ENCODE assay signal across 15 cellular contexts in genomic region chr1:67689267-67690017, GRCh38. TPM values are rescaled to one million over a fixed set of nuclear protein-coding genes. Genes with fewer than 3 reads are reported as not detected.
A peak's percentile ranks its signal among the peaks of the same experiment; 100 is the strongest.
DNase-seq lines count a peak whose midpoint lies in the region; ATAC-seq and TF ChIP-seq lines count a peak whose summit lies in the region.
"Had no signal": no experiment of that assay in that cellular context is flagged by ENCODE, and none has a peak within 500 bp of the region (broad histone marks: within the 10 kb centered on the region; RNA-seq: fewer than 3 reads in every experiment).

No MANE protein-coding gene starts in this region.

- no peak for TF ChIP-seq RAD21 in SK-N-SH (IDR thresholded peaks at IDR 0.05; ENCODE audit: low read length)

- H3K27me3 ChIP-seq in HL-60 (ENCODE audit: insufficient read depth, poor library complexity, severe bottlenecking): no peaks in the 10 kb centered on the region
- no peaks in the 10 kb centered on the region for H3K27me3 ChIP-seq in SK-N-SH (ENCODE audit: insufficient read depth)
- no peaks in the 10 kb centered on the region for H3K27me3 ChIP-seq in psoas muscle (ENCODE audit: insufficient read depth in 3 of 3, low read length in 2 of 3)
- H3K27me3 ChIP-seq: gastrocnemius medialis, transverse colon had no signal

- no peak overlapping the region for H3K4me3 Mint-ChIP-seq in activated T-helper 1 cell treated with anti-CD3 and anti-CD28 coated beads, Interleukin-12 subunit alpha, Interleukin-12 subunit beta, Interleukin-2, Interleukin-4 antibody, amounts not matched to agents 30 ng/mL and 10 ng/mL and 1 ng/mL, durations not matched to agents 14 hours and 24 hours and 36 hours
- H3K4me3 Mint-ChIP-seq: CD8-positive, alpha-beta T cell; natural killer cell had no signal

- H3K4me2 ChIP-seq in SK-N-SH: peak overlapping the region; percentile 90; the same call in 1 of the 2 replicates

- H3K9me2 ChIP-seq in SK-N-SH: no peaks in the 10 kb centered on the region

- peaks cover 57% of the 10 kb centered on the region for H3F3A ChIP-seq in SK-N-SH (replicated peaks; ENCODE audit: insufficient read depth)

- peaks cover 11% of the 10 kb centered on the region in 2 experiments; a peak in 3 of 4 replicates for H3K4me1 ChIP-seq in SK-N-SH (ENCODE audit: control insufficient read depth in 1 of 2, insufficient read depth in 2 of 2, low read depth in 1 of 2, low read length in 1 of 2)
- no peaks in the 10 kb centered on the region for H3K4me1 ChIP-seq in psoas muscle

- no peak overlapping the region for H3K4me3 ChIP-seq in HL-60 (replicated peaks; ENCODE audit: insufficient read depth, low read length)
- H3K4me3 ChIP-seq in SK-N-SH (ENCODE audit: low read depth in 2 of 2, low read length in 1 of 2): no peak overlapping the region
- H3K4me3 ChIP-seq in psoas muscle: no peak overlapping the region
- H3K4me3 ChIP-seq: gastrocnemius medialis, transverse colon had no signal

- H3K36me3 Mint-ChIP-seq in activated T-helper 1 cell treated with anti-CD3 and anti-CD28 coated beads, Interleukin-12 subunit alpha, Interleukin-12 subunit beta, Interleukin-2, Interleukin-4 antibody, amounts not matched to agents 30 ng/mL and 10 ng/mL and 1 ng/mL, durations not matched to agents 14 hours and 24 hours and 36 hours (ENCODE audit: low read depth): peaks cover 29% of the 10 kb centered on the region
- H3K36me3 Mint-ChIP-seq: natural killer cell had no signal

- CTCF ChIA-PET in SK-N-SH (lab: Yijun Ruan, JAX): interaction anchor here (0.8 to 10.1 kb wide), 5 partner anchors 11 to 455 kb away, joined by 3 to 100 read pairs (median 3); no protein-coding TSS in a partner anchor

- intact Hi-C loops in psoas muscle (cut with DNase I): loop anchor here (5.0 to 10.0 kb wide), 4 partner anchors 68 to 152 kb away; partner anchors contain the start of gene GNG12 (in 1 of the 2)
- intact Hi-C loops in activated T-helper 1 cell treated with anti-CD3 and anti-CD28 coated beads, Interleukin-12 subunit alpha, Interleukin-12 subunit beta, Interleukin-2, Interleukin-4 antibody, amounts not matched to agents 30 ng/mL and 10 ng/mL and 1 ng/mL, durations not matched to agents 14 hours and 24 hours and 36 hours (cut with micrococcal nuclease): loop anchor here (10.0 kb wide), 4 partner anchors 915 to 1415 kb away; no protein-coding TSS in a partner anchor

- POLR2A ChIA-PET in SK-N-SH (lab: Yijun Ruan, JAX): no interaction called here

- peaks cover 33% of the 10 kb centered on the region for H3K79me2 ChIP-seq in SK-N-SH (ENCODE audit: insufficient read depth)

- no peak for DNase-seq in HL-60 (ENCODE audit: low read depth in 1 of 2, low spot score in 1 of 2)
- DNase-seq in SK-N-SH: no peak
- DNase-seq in epithelial cell of prostate (ENCODE audit: low read depth, low spot score): peak; percentile 81
- no peak for DNase-seq in psoas muscle
- no peak for DNase-seq in activated T-helper 1 cell treated with anti-CD3 and anti-CD28 coated beads, Interleukin-12 subunit alpha, Interleukin-12 subunit beta, Interleukin-2, Interleukin-4 antibody, amounts not matched to agents 30 ng/mL and 10 ng/mL and 1 ng/mL, durations not matched to agents 14 hours and 24 hours and 36 hours (ENCODE audit: low spot score)
- DNase-seq: activated CD4-positive, alpha-beta T cell treated with anti-CD3 and anti-CD28 coated beads, Interleukin-2, amount 50 U/mL, for 1 hour; activated naive CD4-positive, alpha-beta T cell; CD8-positive, alpha-beta T cell; gastrocnemius medialis; natural killer cell; NCI-H2107; transverse colon had no signal

- H3K9me3 ChIP-seq in SK-N-SH: no peaks in the 10 kb centered on the region
- no peaks in the 10 kb centered on the region for H3K9me3 ChIP-seq in psoas muscle
- H3K9me3 ChIP-seq: gastrocnemius medialis, transverse colon had no signal

- peak overlapping the region; percentile 97; the same call in 1 of the 2 replicates for H3K9ac ChIP-seq in SK-N-SH

- WGBS in SK-N-SH (ENCODE audit: low lambda C conversion rate): 49% methylated on average over 3 of the region's 3 CpGs
- 75 to 80% (median 79%) methylated on average over 3 of the region's 3 CpGs for WGBS in psoas muscle, 3 donors

- TF ChIP-seq EP300 in SK-N-SH (IDR thresholded peaks at IDR 0.05; ENCODE audit: borderline replicate concordance in 1 of 2, low read depth in 1 of 2, low read length in 1 of 2): no peak

- TF ChIP-seq CTCF in HL-60 (IDR thresholded peaks at IDR 0.05; ENCODE audit: insufficient read depth, low read length): no peak
- TF ChIP-seq CTCF in SK-N-SH (IDR thresholded peaks at IDR 0.05): no peak
- no peak for TF ChIP-seq CTCF in psoas muscle (IDR thresholded peaks at IDR 0.05)

- no peaks in the 10 kb centered on the region for H3K9me3 Mint-ChIP-seq in activated T-helper 1 cell treated with anti-CD3 and anti-CD28 coated beads, Interleukin-12 subunit alpha, Interleukin-12 subunit beta, Interleukin-2, Interleukin-4 antibody, amounts not matched to agents 30 ng/mL and 10 ng/mL and 1 ng/mL, durations not matched to agents 14 hours and 24 hours and 36 hours
- H3K9me3 Mint-ChIP-seq: CD8-positive, alpha-beta T cell; natural killer cell had no signal

- no peak overlapping the region for H3K27ac Mint-ChIP-seq in activated T-helper 1 cell treated with anti-CD3 and anti-CD28 coated beads, Interleukin-12 subunit alpha, Interleukin-12 subunit beta, Interleukin-2, Interleukin-4 antibody, amounts not matched to agents 30 ng/mL and 10 ng/mL and 1 ng/mL, durations not matched to agents 14 hours and 24 hours and 36 hours
- H3K27ac Mint-ChIP-seq: CD8-positive, alpha-beta T cell; natural killer cell had no signal

- H3K27me3 Mint-ChIP-seq in activated T-helper 1 cell treated with anti-CD3 and anti-CD28 coated beads, Interleukin-12 subunit alpha, Interleukin-12 subunit beta, Interleukin-2, Interleukin-4 antibody, amounts not matched to agents 30 ng/mL and 10 ng/mL and 1 ng/mL, durations not matched to agents 14 hours and 24 hours and 36 hours (ENCODE audit: insufficient read depth): no peaks in the 10 kb centered on the region

- peak overlapping the region; percentile 74 for H3K27ac ChIP-seq in HL-60 (replicated peaks)
- peak overlapping the region; percentile 25 to 96; a peak in 3 of 4 replicates for H3K27ac ChIP-seq in SK-N-SH (ENCODE audit: low read depth in 2 of 2, low read length in 1 of 2)
- H3K27ac ChIP-seq in epithelial cell of prostate: peak overlapping the region; percentile 100
- peak overlapping the region; percentile 96 for H3K27ac ChIP-seq in psoas muscle
- H3K27ac ChIP-seq: transverse colon had no signal

- H3K4me1 Mint-ChIP-seq in activated T-helper 1 cell treated with anti-CD3 and anti-CD28 coated beads, Interleukin-12 subunit alpha, Interleukin-12 subunit beta, Interleukin-2, Interleukin-4 antibody, amounts not matched to agents 30 ng/mL and 10 ng/mL and 1 ng/mL, durations not matched to agents 14 hours and 24 hours and 36 hours (ENCODE audit: low read depth): peaks cover 25% of the 10 kb centered on the region

- peaks cover 36 to 44% of the 10 kb centered on the region in 2 experiments for H3K36me3 ChIP-seq in SK-N-SH (replicated peaks in 1 of 2; ENCODE audit: control insufficient read depth in 1 of 2, insufficient read depth in 2 of 2, low read length in 1 of 2)
- H3K36me3 ChIP-seq in psoas muscle (ENCODE audit: insufficient read depth in 1 of 2, low read depth in 1 of 2): peaks cover 3 to 29% of the 10 kb centered on the region in 2 donors

- peaks cover 24% of the 10 kb centered on the region for H4K20me1 ChIP-seq in SK-N-SH (ENCODE audit: insufficient read depth)

- no peak overlapping the region for H2AFZ ChIP-seq in SK-N-SH (ENCODE audit: low read depth)

- ATAC-seq in psoas muscle (no peak), HG02884 (IDR thresholded peaks at IDR 0.05; ENCODE audit: unreplicated experiment) (no peak), HG03432 (IDR thresholded peaks at IDR 0.05; ENCODE audit: unreplicated experiment) (no peak)
- no peak for ATAC-seq in activated CD4-positive, CD25-positive, alpha-beta regulatory T cell treated with anti-CD3 and anti-CD28 coated beads, Interleukin-2, amount 50 U/mL, for 24 hours
- ATAC-seq: CD8-positive, alpha-beta T cell; gastrocnemius medialis; natural killer cell had no signal

TF ChIP-seq in SK-N-SH, 30 proteins besides CTCF, POLR2A, EP300 and RAD21:
- no peak for TF ChIP-seq FOXM1 (IDR thresholded peaks at IDR 0.05; ENCODE audit: low read depth)
- no peak for TF ChIP-seq EZH2phosphoT487 (IDR thresholded peaks at IDR 0.05; ENCODE audit: borderline replicate concordance, low read depth)
- TF ChIP-seq CHD2 (IDR thresholded peaks at IDR 0.05; ENCODE audit: low read length, partially characterized antibody): no peak
- no peak for TF ChIP-seq IRF3 (IDR thresholded peaks at IDR 0.05; ENCODE audit: low read depth, low read length)
- TF ChIP-seq JUND (IDR thresholded peaks at IDR 0.05): peak; percentile 48
TF ChIP-seq in SK-N-SH: peak in this region for 1.

RNA-seq across cellular contexts. Expression of gene GADD45A, which starts 4.4 kb away (rescaled TPM):
- 106 and 164 TPM in 2 replicates for polyA plus RNA-seq in SK-N-SH (2012; rRNA removed)
- polyA plus RNA-seq in SK-N-SH (2012; cell fraction: cytosol; rRNA removed): 138 and 141 TPM in 2 replicates
- polyA plus RNA-seq in SK-N-SH (2012; cell fraction: nucleus; rRNA removed): 334 and 376 TPM in 2 replicates
- 100 to 1,000 TPM in 3 of 4 donors, 10 to 100 TPM in 1; 93.5 to 505 (median 230) TPM for total RNA-seq in psoas muscle
- polyA plus RNA-seq in psoas muscle: 100 to 1,000 TPM in 2 of 3 donors, 10 to 100 TPM in 1; 88.8 to 248 (median 197) TPM
- total RNA-seq in activated T-helper 1 cell treated with anti-CD3 and anti-CD28 coated beads, Interleukin-12 subunit alpha, Interleukin-12 subunit beta, Interleukin-2, Interleukin-4 antibody, amounts not matched to agents 30 ng/mL and 10 ng/mL and 1 ng/mL, durations not matched to agents 14 hours and 24 hours and 36 hours: 47.3 and 48.2 TPM in 2 replicates
